ENCODE assay signal across 9 cellular contexts in genomic region chr11:77065878-77066228, GRCh38. TPM values are rescaled to one million over a fixed set of nuclear protein-coding genes. Genes with fewer than 3 reads are reported as not detected.
DNase-seq lines count a peak whose midpoint lies in the region; ATAC-seq and TF ChIP-seq lines count a peak whose summit lies in the region.
"Had no signal": no experiment of that assay in that cellular context is flagged by ENCODE, and none has a peak within 500 bp of the region (broad histone marks: within the 10 kb centered on the region; RNA-seq: fewer than 3 reads in every experiment).

No MANE protein-coding gene starts in this region.

- H3K27ac ChIP-seq in lung (ENCODE audit: low read depth in 1 of 2, low read length in 1 of 2), result peak overlapping the region; percentile 86 to 94
- H3K27ac ChIP-seq in tibial artery, result peak overlapping the region; percentile 90 to 96

- TF ChIP-seq CTCF in GM12865 (IDR thresholded peaks at IDR 0.05; ENCODE audit: insufficient read depth, low read depth, low read length, missing control alignments), result no peak
- TF ChIP-seq CTCF in NB4 (IDR thresholded peaks at IDR 0.05; ENCODE audit: low read depth, low read length), result no peak
- TF ChIP-seq CTCF in lung (IDR thresholded peaks at IDR 0.05; ENCODE audit: control extremely low read depth, extremely low read depth), result no peak
- TF ChIP-seq CTCF in tibial artery (IDR thresholded peaks at IDR 0.05), result no peak

- WGBS in lung, 2 donors, result 15 to 31% methylated on average over 14 of the region's 14 CpGs

- intact Hi-C loops in tibial artery (cut with DNase I; ENCODE audit: low total_unique reads), result loop anchor here (10.0 kb wide), 2 partner anchors 281 to 621 kb away; partner anchors contain the start of genes EMSY and TSKU

- no peak for TF ChIP-seq POLR2A in NB4 (IDR thresholded peaks at IDR 0.05; ENCODE audit: extremely low read depth, insufficient read length)

- H3K36me3 ChIP-seq in lung (ENCODE audit: control insufficient read depth in 2 of 2, insufficient read depth in 2 of 2, low read length in 2 of 2) (no peaks in the 10 kb centered on the region), tibial artery (no peaks in the 10 kb centered on the region)

- peak; percentile 30 for DNase-seq in GM12865 (ENCODE audit: low read depth)
- DNase-seq in NB4 (ENCODE audit: low read depth), result peak; percentile 44
- peak; percentile 25 for DNase-seq in dermis blood vessel endothelial cell
- DNase-seq in lung (ENCODE audit: low spot score), result no peak
- peak in 1 of 2 donors; percentile 65 for DNase-seq in tibial artery

- peak overlapping the region; percentile 67 for H3K4me3 ChIP-seq in GM12865 (ENCODE audit: low read depth, low read length)
- peak overlapping the region; percentile 40 for H3K4me3 ChIP-seq in NB4 (ENCODE audit: low read depth, low read length)
- H3K4me3 ChIP-seq in lung, result no peak overlapping the region
- H3K4me3 ChIP-seq in tibial artery, result peak overlapping the region; percentile 79 to 91

- H3K9me3 ChIP-seq in lung (ENCODE audit: control insufficient read depth in 2 of 2, insufficient read depth in 1 of 2, low read length in 1 of 2), result no peaks in the 10 kb centered on the region
- no peaks in the 10 kb centered on the region for H3K9me3 ChIP-seq in tibial artery

- ATAC-seq in lung (ENCODE audit: insufficient read depth, low FRiP score), result peak; percentile 2
- ATAC-seq in HG03442 (IDR thresholded peaks at IDR 0.05; ENCODE audit: unreplicated experiment), result no peak
- no peak for ATAC-seq in HG03457 (IDR thresholded peaks at IDR 0.05; ENCODE audit: unreplicated experiment)
- ATAC-seq in HG03280 (IDR thresholded peaks at IDR 0.05; ENCODE audit: unreplicated experiment), result no peak

- H3K27me3 ChIP-seq in lung (ENCODE audit: control insufficient read depth, insufficient read depth), result no peaks in the 10 kb centered on the region
- H3K27me3 ChIP-seq in tibial artery, result no peaks in the 10 kb centered on the region

- H3K4me1 ChIP-seq in lung (ENCODE audit: control insufficient read depth in 2 of 2, insufficient read depth in 2 of 2, low read length in 2 of 2) (peaks cover 0 to 6% of the 10 kb centered on the region in 2 donors), tibial artery (peaks cover 0 to 16% (median 7%) of the 10 kb centered on the region in 4 donors)

RNA-seq across cellular contexts. Expression of gene CAPN5, which starts 0.9 kb away (rescaled TPM):
- total RNA-seq in dermis blood vessel endothelial cell, result 5.6 and 8.5 TPM in 2 replicates
- total RNA-seq in lung, result 10 to 100 TPM; 14.7 to 16.1 TPM
- polyA plus RNA-seq in lung, result 1 to 10 TPM; 3.0 to 4.0 TPM

RNA-seq across cellular contexts. Expression of gene B3GNT6, which starts 31.7 kb away (rescaled TPM):
- total RNA-seq in dermis blood vessel endothelial cell, result not detected in 2 replicates
- under 1 TPM; 0.34 to 0.77 TPM for total RNA-seq in lung
- polyA plus RNA-seq in lung, result 1 to 10 TPM in 1 of 2 donors, under 1 TPM in 1; 0.18 to 1.6 TPM
- total RNA-seq: T-helper 2 cell treated with Interferon-gamma antibody and Interleukin-4, amounts not matched to agents 100 ng/mL and 5 ng/mL, for 36 hours had no signal

RNA-seq across cellular contexts. Expression of gene OMP, which starts 36.8 kb away (rescaled TPM):
- total RNA-seq in dermis blood vessel endothelial cell, result 0.47 TPM in 1 of 2 replicates, not detected in the other
- under 1 TPM; 0.61 to 0.74 TPM for total RNA-seq in lung
- under 1 TPM in 1 of 2 donors, not detected in 1; 0.37 TPM for polyA plus RNA-seq in lung
- total RNA-seq: T-helper 2 cell treated with Interferon-gamma antibody and Interleukin-4, amounts not matched to agents 100 ng/mL and 5 ng/mL, for 36 hours had no signal
